18 cellular contexts compared by ENCODE assay signal in genomic region chr10:114017266-114017665, GRCh38. TPM values are rescaled to one million over a fixed set of nuclear protein-coding genes. Genes with fewer than 3 reads are reported as not detected.
"Had no signal": no experiment of that assay in that cellular context is flagged by ENCODE, and none has a peak within 500 bp of the region (broad histone marks: within the 10 kb centered on the region; RNA-seq: fewer than 3 reads in every experiment).

No MANE protein-coding gene starts in this region.

- H3K9me3 ChIP-seq: sigmoid colon, thoracic aorta, transverse colon had no signal

- H2AFZ ChIP-seq: hepatocyte had no signal

- H3K27me3 ChIP-seq: hepatocyte, sigmoid colon, transverse colon had no signal

- ATAC-seq: left colon; left ventricle myocardium superior; naive thymus-derived CD8-positive, alpha-beta T cell; stimulated activated naive CD8-positive, alpha-beta T cell treated with anti-CD3 and anti-CD28 coated beads, Interleukin-15, amount 100 ng/mL, for 72 hours had no signal

- H3K4me1 ChIP-seq: transverse colon had no signal

- DNase-seq: erythroblast; foreskin melanocyte; head of caudate nucleus; left colon; left ventricle myocardium superior; mesenchymal stem cell; midbrain; naive thymus-derived CD8-positive, alpha-beta T cell; sigmoid colon; stimulated activated CD4-positive, alpha-beta T cell treated with anti-CD3 and anti-CD28 coated beads, Interleukin-2, amount 100 ng/mL, for 24 hours; stimulated activated CD4-positive, alpha-beta T cell treated with anti-CD3 and anti-CD28 coated beads, Interleukin-4, amount 100 ng/mL, for 4 hours; stimulated activated naive B cell treated with anti-CD40 and anti-IgM and Interleukin-4, amounts not matched to agents 10 μg/mL and 1 μg/mL and 100 μg/mL, for 72 hours; stimulated activated naive CD8-positive, alpha-beta T cell treated with anti-CD3 and anti-CD28 coated beads, Interleukin-15, amount 100 ng/mL, for 72 hours; transverse colon had no signal

- H3K79me2 ChIP-seq: hepatocyte had no signal

- H3K27ac ChIP-seq: hepatocyte, sigmoid colon, skin epidermis, thoracic aorta, transverse colon had no signal

- H3K4me2 ChIP-seq: hepatocyte had no signal

- H3K4me3 ChIP-seq: hepatocyte, lung, sigmoid colon, skin epidermis, thoracic aorta, transverse colon had no signal

- H3K36me3 ChIP-seq: sigmoid colon, thoracic aorta, transverse colon had no signal

RNA-seq across cellular contexts. Expression of gene ADRB1, which starts 26.4 kb away (rescaled TPM):
- total RNA-seq: naive thymus-derived CD8-positive, alpha-beta T cell had no signal
